In the genomic region with DNA sequence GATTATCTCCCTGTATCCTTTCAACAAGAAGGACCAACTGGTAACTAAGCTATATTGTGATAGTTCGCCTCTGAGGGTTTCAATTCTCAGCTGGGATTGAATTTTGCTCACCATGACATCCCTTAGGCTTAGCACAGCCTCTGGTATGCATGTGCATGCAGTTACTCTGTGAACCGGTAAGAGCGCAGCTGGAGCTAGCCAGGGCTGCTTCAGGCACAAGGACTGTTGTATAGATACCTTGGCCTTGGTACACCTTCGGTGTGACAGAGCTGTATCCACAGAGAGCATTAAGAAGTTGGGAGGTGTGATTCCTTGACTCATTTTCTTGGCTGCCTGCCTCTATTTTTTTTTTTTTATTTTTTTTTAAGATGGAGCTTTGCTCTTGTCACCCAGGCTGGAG, we compare ENCODE assay signal across 1 cellular context.
TF ChIP-seq lines count a peak whose summit lies in the region.

No MANE protein-coding gene starts in this region.

TF ChIP-seq in GM23338, 12 proteins besides CTCF, POLR2A, EP300 and RAD21 (continued from another document):
- TF ChIP-seq, protein P1, sequence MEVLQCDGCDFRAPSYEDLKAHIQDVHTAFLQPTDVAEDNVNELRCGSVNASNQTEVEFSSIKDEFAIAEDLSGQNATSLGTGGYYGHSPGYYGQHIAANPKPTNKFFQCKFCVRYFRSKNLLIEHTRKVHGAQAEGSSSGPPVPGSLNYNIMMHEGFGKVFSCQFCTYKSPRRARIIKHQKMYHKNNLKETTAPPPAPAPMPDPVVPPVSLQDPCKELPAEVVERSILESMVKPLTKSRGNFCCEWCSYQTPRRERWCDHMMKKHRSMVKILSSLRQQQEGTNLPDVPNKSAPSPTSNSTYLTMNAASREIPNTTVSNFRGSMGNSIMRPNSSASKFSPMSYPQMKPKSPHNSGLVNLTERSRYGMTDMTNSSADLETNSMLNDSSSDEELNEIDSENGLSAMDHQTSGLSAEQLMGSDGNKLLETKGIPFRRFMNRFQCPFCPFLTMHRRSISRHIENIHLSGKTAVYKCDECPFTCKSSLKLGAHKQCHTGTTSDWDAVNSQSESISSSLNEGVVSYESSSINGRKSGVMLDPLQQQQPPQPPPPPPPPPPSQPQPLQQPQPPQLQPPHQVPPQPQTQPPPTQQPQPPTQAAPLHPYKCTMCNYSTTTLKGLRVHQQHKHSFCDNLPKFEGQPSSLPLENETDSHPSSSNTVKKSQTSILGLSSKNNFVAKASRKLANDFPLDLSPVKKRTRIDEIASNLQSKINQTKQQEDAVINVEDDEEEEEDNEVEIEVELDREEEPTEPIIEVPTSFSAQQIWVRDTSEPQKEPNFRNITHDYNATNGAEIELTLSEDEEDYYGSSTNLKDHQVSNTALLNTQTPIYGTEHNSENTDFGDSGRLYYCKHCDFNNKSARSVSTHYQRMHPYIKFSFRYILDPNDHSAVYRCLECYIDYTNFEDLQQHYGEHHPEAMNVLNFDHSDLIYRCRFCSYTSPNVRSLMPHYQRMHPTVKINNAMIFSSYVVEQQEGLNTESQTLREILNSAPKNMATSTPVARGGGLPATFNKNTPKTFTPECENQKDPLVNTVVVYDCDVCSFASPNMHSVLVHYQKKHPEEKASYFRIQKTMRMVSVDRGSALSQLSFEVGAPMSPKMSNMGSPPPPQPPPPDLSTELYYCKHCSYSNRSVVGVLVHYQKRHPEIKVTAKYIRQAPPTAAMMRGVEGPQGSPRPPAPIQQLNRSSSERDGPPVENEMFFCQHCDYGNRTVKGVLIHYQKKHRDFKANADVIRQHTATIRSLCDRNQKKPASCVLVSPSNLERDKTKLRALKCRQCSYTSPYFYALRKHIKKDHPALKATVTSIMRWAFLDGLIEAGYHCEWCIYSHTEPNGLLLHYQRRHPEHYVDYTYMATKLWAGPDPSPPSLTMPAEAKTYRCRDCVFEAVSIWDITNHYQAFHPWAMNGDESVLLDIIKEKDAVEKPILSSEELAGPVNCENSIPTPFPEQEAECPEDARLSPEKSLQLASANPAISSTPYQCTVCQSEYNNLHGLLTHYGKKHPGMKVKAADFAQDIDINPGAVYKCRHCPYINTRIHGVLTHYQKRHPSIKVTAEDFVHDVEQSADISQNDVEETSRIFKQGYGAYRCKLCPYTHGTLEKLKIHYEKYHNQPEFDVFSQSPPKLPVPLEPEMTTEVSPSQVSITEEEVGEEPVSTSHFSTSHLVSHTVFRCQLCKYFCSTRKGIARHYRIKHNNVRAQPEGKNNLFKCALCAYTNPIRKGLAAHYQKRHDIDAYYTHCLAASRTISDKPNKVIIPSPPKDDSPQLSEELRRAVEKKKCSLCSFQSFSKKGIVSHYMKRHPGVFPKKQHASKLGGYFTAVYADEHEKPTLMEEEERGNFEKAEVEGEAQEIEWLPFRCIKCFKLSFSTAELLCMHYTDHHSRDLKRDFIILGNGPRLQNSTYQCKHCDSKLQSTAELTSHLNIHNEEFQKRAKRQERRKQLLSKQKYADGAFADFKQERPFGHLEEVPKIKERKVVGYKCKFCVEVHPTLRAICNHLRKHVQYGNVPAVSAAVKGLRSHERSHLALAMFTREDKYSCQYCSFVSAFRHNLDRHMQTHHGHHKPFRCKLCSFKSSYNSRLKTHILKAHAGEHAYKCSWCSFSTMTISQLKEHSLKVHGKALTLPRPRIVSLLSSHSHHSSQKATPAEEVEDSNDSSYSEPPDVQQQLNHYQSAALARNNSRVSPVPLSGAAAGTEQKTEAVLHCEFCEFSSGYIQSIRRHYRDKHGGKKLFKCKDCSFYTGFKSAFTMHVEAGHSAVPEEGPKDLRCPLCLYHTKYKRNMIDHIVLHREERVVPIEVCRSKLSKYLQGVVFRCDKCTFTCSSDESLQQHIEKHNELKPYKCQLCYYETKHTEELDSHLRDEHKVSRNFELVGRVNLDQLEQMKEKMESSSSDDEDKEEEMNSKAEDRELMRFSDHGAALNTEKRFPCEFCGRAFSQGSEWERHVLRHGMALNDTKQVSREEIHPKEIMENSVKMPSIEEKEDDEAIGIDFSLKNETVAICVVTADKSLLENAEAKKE (CRISPR knock-in tag; IDR thresholded peaks at IDR 0.05) = no peak
- TF ChIP-seq EZH2phosphoT487 (IDR thresholded peaks at IDR 0.05; ENCODE audit: unreplicated experiment) (no peak), ZNF114 (CRISPR knock-in tag; IDR thresholded peaks at IDR 0.05) (no peak), CREB1 (CRISPR knock-in tag; IDR thresholded peaks at IDR 0.05; ENCODE audit: low read depth) (no peak), STAT1 (IDR thresholded peaks at IDR 0.05; ENCODE audit: unreplicated experiment) (no peak), ZNF331 (CRISPR knock-in tag; IDR thresholded peaks at IDR 0.05; ENCODE audit: low read depth) (no peak)
